ENCODE assay signal across 3 cellular contexts in genomic region chr1:232077809-232078208, GRCh38.
TF ChIP-seq lines count a peak whose summit lies in the region.

No MANE protein-coding gene starts in this region.

TF ChIP-seq in HepG2, 621 proteins besides CTCF, POLR2A, EP300 and RAD21 (continued from another document):
- TF ChIP-seq USF2 (IDR thresholded peaks at IDR 0.05; ENCODE audit: low read depth, low read length): peak; percentile 45; the same call in 1 of the 2 replicates
- no peak for TF ChIP-seq USF2 (CRISPR knock-in tag; IDR thresholded peaks at IDR 0.05; ENCODE audit: borderline replicate concordance)

TF ChIP-seq in A549, 52 proteins besides CTCF, POLR2A, EP300 and RAD21:
- peak; percentile 30; the same call in 1 of the 2 replicates for TF ChIP-seq USF2 (IDR thresholded peaks at IDR 0.05)
- TF ChIP-seq BCL3 (IDR thresholded peaks at IDR 0.05): no peak
TF ChIP-seq in A549: peak in this region for 1.

TF ChIP-seq in K562, 482 proteins besides CTCF, POLR2A, EP300 and RAD21 (continued from another document):
- no peak for TF ChIP-seq ZMIZ1 (IDR thresholded peaks at IDR 0.05; ENCODE audit: low read depth in 2 of 2, low read length in 2 of 2)
- TF ChIP-seq RAD51 (IDR thresholded peaks at IDR 0.05; ENCODE audit: borderline replicate concordance, low read depth): peak; percentile 56; the same call in 1 of the 2 replicates
- TF ChIP-seq ZNF79 (CRISPR knock-in tag; IDR thresholded peaks at IDR 0.05; ENCODE audit: low read depth): no peak
- peak; percentile 94 for TF ChIP-seq TFE3 (CRISPR knock-in tag; IDR thresholded peaks at IDR 0.05)
TF ChIP-seq in K562: peak in this region for 2.
